ENCODE assay signal across 10 cellular contexts in the genomic region with DNA sequence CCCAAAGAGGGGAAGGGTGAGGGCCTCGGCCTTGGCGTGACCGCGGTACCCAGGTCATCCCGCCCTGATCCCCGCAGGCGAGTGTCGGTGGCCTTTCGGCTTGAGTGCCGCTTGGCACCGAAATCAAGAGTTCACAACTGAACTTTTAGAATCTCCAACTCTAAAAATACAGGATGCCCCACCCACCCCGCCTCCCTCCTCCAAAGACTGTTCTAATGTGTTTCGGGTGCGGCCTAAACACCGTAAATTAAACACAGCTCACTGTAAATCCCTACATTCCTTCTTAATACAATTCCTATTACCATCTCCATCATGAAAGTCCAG. TPM values are rescaled to one million over a fixed set of nuclear protein-coding genes. Genes with fewer than 3 reads are reported as not detected.
DNase-seq lines count a peak whose midpoint lies in the region; ATAC-seq, FAIRE-seq and TF ChIP-seq lines count a peak whose summit lies in the region.
"Had no signal": no experiment of that assay in that cellular context is flagged by ENCODE, and none has a peak within 500 bp of the region (broad histone marks: within the 10 kb centered on the region; RNA-seq: fewer than 3 reads in every experiment).

No MANE protein-coding gene starts in this region.

- no peaks in the 10 kb centered on the region for H3K27me3 Mint-ChIP-seq in dendritic cell treated with granulocyte-macrophage colony-stimulating factor and Interleukin-4, amounts not matched to agents 40 ng/mL and 50 ng/mL, for 4 days

- TF ChIP-seq CTCF in mucosa of descending colon (IDR thresholded peaks at IDR 0.05) (no peak), D721Med (IDR thresholded peaks at IDR 0.05; ENCODE audit: insufficient read depth, missing control alignments) (no peak)

- no peaks in the 10 kb centered on the region for H3K9me3 Mint-ChIP-seq in dendritic cell treated with granulocyte-macrophage colony-stimulating factor and Interleukin-4, amounts not matched to agents 40 ng/mL and 50 ng/mL, for 4 days

- intact Hi-C loops in dendritic cell treated with granulocyte-macrophage colony-stimulating factor and Interleukin-4, amounts not matched to agents 40 ng/mL and 50 ng/mL, for 4 days (cut with micrococcal nuclease): loop anchor here (5.0 kb wide), 1 partner anchor 37 kb away; no protein-coding TSS in a partner anchor
- intact Hi-C loops in mucosa of descending colon (cut with DNase I, micrococcal nuclease): no loop called here

- FAIRE-seq in D721Med (lab: Jason Lieb, UNC): no peak

- H3K36me3 ChIP-seq in mucosa of descending colon (ENCODE audit: low read depth): no peaks in the 10 kb centered on the region

- peaks cover 41% of the 10 kb centered on the region for H3K4me1 ChIP-seq in mucosa of descending colon (ENCODE audit: low read depth)

- peaks cover 59% of the 10 kb centered on the region for H3K4me1 Mint-ChIP-seq in dendritic cell treated with granulocyte-macrophage colony-stimulating factor and Interleukin-4, amounts not matched to agents 40 ng/mL and 50 ng/mL, for 4 days (ENCODE audit: low read depth)

- no peaks in the 10 kb centered on the region for H3K9me3 ChIP-seq in mucosa of descending colon

- peak overlapping the region; percentile 87 for H3K27ac Mint-ChIP-seq in dendritic cell treated with granulocyte-macrophage colony-stimulating factor and Interleukin-4, amounts not matched to agents 40 ng/mL and 50 ng/mL, for 4 days

- no peaks in the 10 kb centered on the region for H3K36me3 Mint-ChIP-seq in dendritic cell treated with granulocyte-macrophage colony-stimulating factor and Interleukin-4, amounts not matched to agents 40 ng/mL and 50 ng/mL, for 4 days (ENCODE audit: low read depth)

- peak overlapping the region; percentile 32 for H3K4me3 ChIP-seq in mucosa of descending colon

- H3K4me3 Mint-ChIP-seq in dendritic cell treated with granulocyte-macrophage colony-stimulating factor and Interleukin-4, amounts not matched to agents 40 ng/mL and 50 ng/mL, for 4 days: peak overlapping the region; percentile 79

- DNase-seq in stimulated activated CD4-positive, alpha-beta T cell treated with anti-CD3 and anti-CD28 coated beads, Interleukin-4, amount 100 ng/mL, for 1 hour: peak; percentile 28
- no peak for DNase-seq in stimulated activated CD4-positive, alpha-beta T cell treated with anti-CD3 and anti-CD28 coated beads, Interleukin-2, amount 100 ng/mL, for 48 hours
- DNase-seq in mucosa of descending colon (peak in 1 of 3 donors; percentile 86), SKM-1 (lab: John Stamatoyannopoulos, UW; ENCODE audit: unreplicated experiment) (no peak), D721Med (ENCODE audit: insufficient read length, low spot score) (no peak), hepatic stellate cell (ENCODE audit: low spot score) (no peak)
- DNase-seq: DMS79 had no signal

- ATAC-seq in mucosa of descending colon: peak; percentile 9
- no peak for ATAC-seq in GM19455 (IDR thresholded peaks at IDR 0.05; ENCODE audit: unreplicated experiment)

RNA-seq across cellular contexts. Expression of a gene that starts 11.4 kb away (rescaled TPM):
- total RNA-seq in mucosa of descending colon: 100 to 1,000 TPM; 130 to 402 (median 386) TPM
- total RNA-seq: glomerular endothelial cell had no signal

RNA-seq across cellular contexts. Expression of a gene that starts 20.0 kb away (rescaled TPM):
- total RNA-seq in mucosa of descending colon: 100 to 1,000 TPM; 114 to 142 (median 135) TPM

RNA-seq across cellular contexts. Expression of a gene that starts 22.1 kb away (rescaled TPM):
- total RNA-seq in mucosa of descending colon: 100 to 1,000 TPM; 166 to 237 (median 211) TPM

RNA-seq across cellular contexts. Expression of a gene that starts 53.5 kb away (rescaled TPM):
- 100 to 1,000 TPM in 2 of 3 donors, 10 to 100 TPM in 1; 90.4 to 190 (median 128) TPM for total RNA-seq in mucosa of descending colon
- total RNA-seq: glomerular endothelial cell had no signal
